ENCODE assay signal across 8 cellular contexts in the genomic region with DNA sequence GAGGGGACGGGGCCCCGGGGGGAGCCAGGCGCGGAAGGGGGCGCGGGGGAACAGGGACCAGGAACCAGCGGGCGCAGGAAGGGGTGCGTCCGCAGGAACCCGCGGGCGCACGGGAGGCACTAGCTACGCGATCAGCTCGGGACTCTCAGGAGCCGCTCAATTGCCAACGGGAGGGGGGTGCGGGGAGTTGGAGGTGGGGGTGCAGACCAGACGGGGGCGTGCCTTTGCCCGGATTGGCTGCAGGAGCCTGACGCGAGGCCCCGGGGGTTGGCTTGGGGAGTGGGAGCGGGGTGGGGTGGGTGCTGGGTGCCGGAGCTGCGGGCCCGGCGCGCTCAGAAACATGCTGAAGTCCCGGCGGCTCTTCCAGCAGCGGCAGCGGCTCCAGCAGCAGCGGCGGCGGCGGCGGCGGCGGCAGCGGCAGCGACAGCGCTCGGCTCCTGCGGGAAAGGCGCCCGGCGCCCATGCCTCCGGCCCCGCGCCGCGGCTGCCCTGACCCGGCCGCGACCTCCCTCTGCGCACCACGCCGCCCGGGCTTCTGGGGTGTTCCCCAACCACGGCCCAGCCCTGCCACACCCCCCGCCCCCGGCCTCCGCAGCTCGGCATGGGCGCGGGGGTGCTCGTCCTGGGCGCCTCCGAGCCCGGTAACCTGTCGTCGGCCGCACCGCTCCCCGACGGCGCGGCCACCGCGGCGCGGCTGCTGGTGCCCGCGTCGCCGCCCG. TPM values are rescaled to one million over a fixed set of nuclear protein-coding genes. Genes with fewer than 3 reads are reported as not detected.
DNase-seq lines count a peak whose midpoint lies in the region; ATAC-seq and TF ChIP-seq lines count a peak whose summit lies in the region.

A gene (plus strand): TSS at position 335 of the 719 bp plus-strand sequence. CDS start 267 bp downstream, at position 602.

- CTCF ChIA-PET in CD4-positive, alpha-beta memory T cell (lab: Charles Lee; ENCODE audit: partially characterized antibody) = no interaction called here

- H3K4me1 Mint-ChIP-seq in CD4-positive, alpha-beta memory T cell = peaks cover 15 to 20% (median 18%) of the 10 kb centered on the region in 4 donors

- no peak for TF ChIP-seq CTCF in LNCaP clone FGC (IDR thresholded peaks at IDR 0.05; ENCODE audit: control insufficient read depth, extremely low read depth, insufficient read depth)
- no peak for TF ChIP-seq CTCF in spleen (IDR thresholded peaks at IDR 0.05 in 8 of 11, conservative IDR thresholded peaks at IDR 0.05 in 3 of 11)

- DNase-seq in CD4-positive, alpha-beta memory T cell = peak in 2 of 5 donors; percentile 23 to 53
- DNase-seq in LNCaP clone FGC (ENCODE audit: low read depth) = no peak
- peak; percentile 69 for DNase-seq in SW 1271 (lab: John Stamatoyannopoulos, UW)
- DNase-seq in cerebellar cortex (ENCODE audit: low spot score) = peak; percentile 28
- DNase-seq in kidney glomerular epithelial cell (lab: John Stamatoyannopoulos, UW) = peak; percentile 27
- DNase-seq in spleen = peak; percentile 89
- DNase-seq in GOT3 (lab: John Stamatoyannopoulos, UW) = no peak

- no peaks in the 10 kb centered on the region for H3K36me3 ChIP-seq in CD4-positive, alpha-beta memory T cell (ENCODE audit: insufficient read depth, low read length)
- H3K36me3 ChIP-seq in spleen = no peaks in the 10 kb centered on the region

- 0 to 2% (median 2%) methylated on average over 10 to 91 of the region's 91 CpGs for WGBS in spleen, 5 donors

- ATAC-seq in GM19438 (IDR thresholded peaks at IDR 0.05; ENCODE audit: low read depth, unreplicated experiment) = peak; percentile 60

- POLR2A ChIA-PET in CD4-positive, alpha-beta memory T cell (lab: Charles Lee; ENCODE audit: partially characterized antibody) = interaction anchor here (1.0 kb wide), 1 partner anchor 83 kb away, joined by 5 read pairs; no protein-coding TSS in a partner anchor

- no peaks in the 10 kb centered on the region for H3K9me3 Mint-ChIP-seq in CD4-positive, alpha-beta memory T cell

- peaks cover 20% of the 10 kb centered on the region for H3K4me1 ChIP-seq in CD4-positive, alpha-beta memory T cell (ENCODE audit: insufficient read depth, low read length)
- peaks cover 5 to 53% (median 35%) of the 10 kb centered on the region in 6 donors for H3K4me1 ChIP-seq in spleen

- no peak within 1 kb of the TSS for H3K27ac ChIP-seq in CD4-positive, alpha-beta memory T cell (ENCODE audit: low read depth, low read length)
- H3K27ac ChIP-seq in spleen = peak within 1 kb of the TSS in 7 of 8 donors; percentile 51 to 83 (median 77)

- peak within 1 kb of the TSS in 1 of 2 donors; percentile 40 for H3K4me3 ChIP-seq in CD4-positive, alpha-beta memory T cell (ENCODE audit: low read length in 2 of 2)
- peak within 1 kb of the TSS; percentile 57 for H3K4me3 ChIP-seq in LNCaP clone FGC (ENCODE audit: low read depth, low read length)
- peak within 1 kb of the TSS; percentile 25 to 78 (median 50) for H3K4me3 ChIP-seq in spleen

- TF ChIP-seq POLR2A in spleen (IDR thresholded peaks at IDR 0.05) = peak in 1 of 3 donors; percentile 13

- H3K27ac Mint-ChIP-seq in CD4-positive, alpha-beta memory T cell = no peak within 1 kb of the TSS

- intact Hi-C loops in CD4-positive, alpha-beta memory T cell (cut with micrococcal nuclease) = no loop called here
- intact Hi-C loops in spleen (cut with DNase I; ENCODE audit: low total_unique reads) = no loop called here

- H3K9me3 ChIP-seq in CD4-positive, alpha-beta memory T cell (ENCODE audit: control insufficient read depth in 1 of 2, low read length in 2 of 2) = no peaks in the 10 kb centered on the region
- no peaks in the 10 kb centered on the region for H3K9me3 ChIP-seq in spleen

- H3K27me3 Mint-ChIP-seq in CD4-positive, alpha-beta memory T cell = peaks cover 42% of the 10 kb centered on the region in 2 donors

- no peaks in the 10 kb centered on the region for H3K36me3 Mint-ChIP-seq in CD4-positive, alpha-beta memory T cell

- peak within 1 kb of the TSS; percentile 63 to 83 (median 76) for H3K4me3 Mint-ChIP-seq in CD4-positive, alpha-beta memory T cell

- peaks cover 19% of the 10 kb centered on the region for H3K27me3 ChIP-seq in CD4-positive, alpha-beta memory T cell (ENCODE audit: insufficient read depth, low read length)
- H3K27me3 ChIP-seq in spleen (replicated peaks in 1 of 7) = peaks cover 0 to 85% (median 29%) of the 10 kb centered on the region in 7 donors

RNA-seq across cellular contexts. Expression of the gene that starts here (rescaled TPM):
- not detected for total RNA-seq in CD4-positive, alpha-beta memory T cell
- polyA plus RNA-seq in CD4-positive, alpha-beta memory T cell = not detected
- 1 to 10 TPM; 1.5 to 4.8 (median 3.0) TPM for total RNA-seq in spleen
- polyA plus RNA-seq in spleen = under 1 TPM; 0.47 to 0.83 (median 0.50) TPM

Comparison
In these comparisons a context has a peak if more than half of its experiments do, and no peak if none do; other contexts are left out.
1. DNase-seq: peak in SW 1271 (2 of 2), cerebellar cortex (single experiment), kidney glomerular epithelial cell (single experiment) and spleen (single experiment); none in LNCaP clone FGC (single experiment) and GOT3 (single experiment).